1 cellular context compared by ENCODE assay signal in genomic region chr3:113002676-113003075, GRCh38.
TF ChIP-seq lines count a peak whose summit lies in the region.

No MANE protein-coding gene starts in this region.

TF ChIP-seq in HepG2, 621 proteins besides CTCF, POLR2A, EP300 and RAD21 (continued from another document):
- TF ChIP-seq ATF4 (CRISPR knock-in tag; IDR thresholded peaks at IDR 0.05) (no peak), ZNF598 (CRISPR knock-in tag; IDR thresholded peaks at IDR 0.05; ENCODE audit: borderline replicate concordance) (no peak)
